Comparison of ENCODE assay signal across 18 cellular contexts in the genomic region with DNA sequence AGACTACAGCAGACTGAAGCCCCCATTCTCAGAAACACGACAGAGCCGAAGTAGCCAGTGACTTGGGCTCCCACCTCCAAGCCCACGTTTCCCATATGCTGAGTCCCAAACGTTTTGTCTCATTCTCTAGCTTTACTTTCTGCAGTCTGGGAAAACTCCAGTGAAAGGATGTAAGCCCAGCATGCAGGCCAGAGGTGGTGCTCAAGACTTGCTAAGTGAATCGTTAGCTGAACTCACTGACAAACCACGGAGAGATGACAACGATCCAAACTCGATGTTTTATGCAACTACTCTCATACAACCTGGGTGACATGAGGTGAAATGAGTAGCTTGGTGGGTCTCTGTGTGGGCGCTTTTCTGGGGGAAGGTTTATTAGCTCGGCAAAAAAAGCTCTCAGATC.
DNase-seq lines count a peak whose midpoint lies in the region; ATAC-seq and TF ChIP-seq lines count a peak whose summit lies in the region.
"Had no signal": no experiment of that assay in that cellular context is flagged by ENCODE, and none has a peak within 500 bp of the region (broad histone marks: within the 10 kb centered on the region; RNA-seq: fewer than 3 reads in every experiment).

No MANE protein-coding gene starts in this region.

- no peak overlapping the region for H3K4me3 ChIP-seq in fibroblast of villous mesenchyme (ENCODE audit: low read depth, low read length)
- H3K4me3 ChIP-seq: HAP-1, right atrium auricular region had no signal

- peak; percentile 5 for DNase-seq in SHP77 treated with DMSO at 0.1 percent for 48 hours (lab: John Stamatoyannopoulos, UW)
- no peak for DNase-seq in SHP77 (lab: John Stamatoyannopoulos, UW)
- peak; percentile 36 for DNase-seq in astrocyte of the hippocampus (ENCODE audit: low read depth, low spot score)
- DNase-seq in fibroblast of villous mesenchyme (ENCODE audit: low read depth), result peak; percentile 33
- DNase-seq in sciatic nerve (ENCODE audit: low spot score), result no peak
- no peak for DNase-seq in HK-2 (ENCODE audit: unreplicated experiment)
- no peak for DNase-seq in DMS153 treated with DMSO at 0.1 percent for 48 hours (lab: John Stamatoyannopoulos, UW; ENCODE audit: unreplicated experiment)
- DNase-seq: 8988T; DMS53; NCI-H1092; NCI-H748 treated with DMSO at 0.1 percent for 48 hours; stimulated activated CD4-positive, alpha-beta T cell treated with anti-CD3 and anti-CD28 coated beads, Interleukin-15, amount 100 ng/mL, for 24 hours; stimulated activated naive CD4-positive, alpha-beta T cell; WERI-Rb-1 had no signal

- intact Hi-C loops in sciatic nerve (cut with DNase I), result no loop called here

- peak; percentile 72 for ATAC-seq in sciatic nerve
- ATAC-seq in GM19328 (IDR thresholded peaks at IDR 0.05; ENCODE audit: unreplicated experiment), result no peak
- ATAC-seq: activated T-helper 17 cell treated with anti-CD3 and anti-CD28 coated beads, Interleukin-2, amount 50 U/mL, for 72 hours had no signal

- TF ChIP-seq CTCF in fibroblast of villous mesenchyme (IDR thresholded peaks at IDR 0.05; ENCODE audit: insufficient read depth, low read depth, low read length), result peak; percentile 30

Comparison
In these comparisons a context has a peak if more than half of its experiments do, and no peak if none do; other contexts are left out.
1. DNase-seq: peak in SHP77 treated with DMSO at 0.1 percent for 48 hours (single experiment), astrocyte of the hippocampus (single experiment) and fibroblast of villous mesenchyme (single experiment); none in SHP77 (0 of 2), sciatic nerve (single experiment), HK-2 (single experiment) and DMS153 treated with DMSO at 0.1 percent for 48 hours (single experiment).